Comparison of ENCODE assay signal across 12 cellular contexts in the genomic region with DNA sequence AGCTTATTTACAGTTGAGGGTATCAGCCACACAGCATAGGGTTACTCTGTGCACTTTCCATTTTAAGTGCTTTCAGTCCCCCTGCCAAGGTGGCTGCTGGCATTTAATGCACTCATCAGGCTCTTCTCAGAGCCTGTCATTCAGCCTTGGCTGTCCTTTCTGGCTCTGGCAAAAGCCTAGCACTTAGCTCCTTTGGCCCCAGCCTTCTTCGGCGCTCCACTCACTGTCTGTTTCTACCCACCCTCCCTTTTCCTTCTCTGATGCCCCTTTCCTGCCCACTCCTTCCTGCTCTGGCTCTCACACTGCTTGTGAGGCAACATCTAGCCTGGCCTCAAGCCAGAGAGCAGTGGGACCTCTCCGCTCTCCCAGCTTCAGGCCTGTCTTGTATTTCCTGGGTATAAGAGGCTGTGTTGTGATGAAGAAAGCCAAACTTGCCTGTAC.
DNase-seq lines count a peak whose midpoint lies in the region; ATAC-seq, FAIRE-seq and TF ChIP-seq lines count a peak whose summit lies in the region.
"Had no signal": no experiment of that assay in that cellular context is flagged by ENCODE, and none has a peak within 500 bp of the region (broad histone marks: within the 10 kb centered on the region; RNA-seq: fewer than 3 reads in every experiment).

No MANE protein-coding gene starts in this region.

- no peak for ATAC-seq in HG03457 (IDR thresholded peaks at IDR 0.05; ENCODE audit: unreplicated experiment)
- ATAC-seq: mucosa of descending colon had no signal

- TF ChIP-seq CTCF in chondrocyte (IDR thresholded peaks at IDR 0.05): no peak

- H3K4me3 Mint-ChIP-seq in chondrocyte (ENCODE audit: unreplicated experiment): no peak overlapping the region
- H3K4me3 Mint-ChIP-seq in activated naive CD4-positive, alpha-beta T cell treated with anti-CD3 and anti-CD28 coated beads, Interleukin-2, amount 10 ng/mL, durations not matched to agents 7 days and 5 days: no peak overlapping the region
- H3K4me3 Mint-ChIP-seq: CD4-positive, CD25-positive, alpha-beta regulatory T cell had no signal

- DNase-seq in AML-193 (lab: John Stamatoyannopoulos, UW) (peak; percentile 88 to 92), NCI-H2029 treated with DMSO at 0.1 percent for 48 hours (lab: John Stamatoyannopoulos, UW) (peak; percentile 87), chondrocyte (ENCODE audit: low spot score) (no peak), mucosa of gallbladder (ENCODE audit: low spot score) (peak; percentile 46), H54 (ENCODE audit: insufficient read length, low spot score) (no peak), NCI-H526 (lab: John Stamatoyannopoulos, UW) (no peak)
- no peak for DNase-seq in activated naive CD4-positive, alpha-beta T cell treated with anti-CD3 and anti-CD28 coated beads, Interleukin-2, amount 10 ng/mL, durations not matched to agents 7 days and 5 days
- DNase-seq: activated effector memory CD4-positive, alpha-beta T cell treated with anti-CD3 and anti-CD28 coated beads, Interleukin-2, amount 50 U/mL, for 16 hours; CD4-positive, CD25-positive, alpha-beta regulatory T cell; erythroblast; mucosa of descending colon had no signal

- CTCF ChIA-PET in activated naive CD4-positive, alpha-beta T cell treated with anti-CD3 and anti-CD28 coated beads, Interleukin-2, amount 10 ng/mL, durations not matched to agents 7 days and 5 days (lab: Charles Lee): no interaction called here

- H3K27ac Mint-ChIP-seq in chondrocyte (ENCODE audit: unreplicated experiment): peak overlapping the region; percentile 79
- no peak overlapping the region for H3K27ac Mint-ChIP-seq in activated naive CD4-positive, alpha-beta T cell treated with anti-CD3 and anti-CD28 coated beads, Interleukin-2, amount 10 ng/mL, durations not matched to agents 7 days and 5 days
- H3K27ac Mint-ChIP-seq: CD4-positive, CD25-positive, alpha-beta regulatory T cell had no signal

- no peaks in the 10 kb centered on the region for H3K36me3 Mint-ChIP-seq in chondrocyte (ENCODE audit: low read depth)
- H3K36me3 Mint-ChIP-seq in activated naive CD4-positive, alpha-beta T cell treated with anti-CD3 and anti-CD28 coated beads, Interleukin-2, amount 10 ng/mL, durations not matched to agents 7 days and 5 days: no peaks in the 10 kb centered on the region
- H3K36me3 Mint-ChIP-seq: CD4-positive, CD25-positive, alpha-beta regulatory T cell had no signal

- H3K4me1 Mint-ChIP-seq in chondrocyte (ENCODE audit: low read depth): peaks cover 38% of the 10 kb centered on the region
- H3K4me1 Mint-ChIP-seq in activated naive CD4-positive, alpha-beta T cell treated with anti-CD3 and anti-CD28 coated beads, Interleukin-2, amount 10 ng/mL, durations not matched to agents 7 days and 5 days: no peaks in the 10 kb centered on the region
- H3K4me1 Mint-ChIP-seq: CD4-positive, CD25-positive, alpha-beta regulatory T cell had no signal

- no peaks in the 10 kb centered on the region for H3K27me3 Mint-ChIP-seq in chondrocyte (ENCODE audit: low read depth)
- H3K27me3 Mint-ChIP-seq in activated naive CD4-positive, alpha-beta T cell treated with anti-CD3 and anti-CD28 coated beads, Interleukin-2, amount 10 ng/mL, durations not matched to agents 7 days and 5 days: peaks cover 9% of the 10 kb centered on the region

- peaks cover 7% of the 10 kb centered on the region for H3K9me3 Mint-ChIP-seq in chondrocyte (ENCODE audit: low read depth)
- H3K9me3 Mint-ChIP-seq in activated naive CD4-positive, alpha-beta T cell treated with anti-CD3 and anti-CD28 coated beads, Interleukin-2, amount 10 ng/mL, durations not matched to agents 7 days and 5 days: no peaks in the 10 kb centered on the region
- H3K9me3 Mint-ChIP-seq: CD4-positive, CD25-positive, alpha-beta regulatory T cell had no signal

- FAIRE-seq in H54 (lab: Jason Lieb, UNC): no peak

- no peak for TF ChIP-seq POLR2A in H54 (IDR thresholded peaks at IDR 0.05; ENCODE audit: low read depth, low read length)

Comparison
In these comparisons a context has a peak if more than half of its experiments do, and no peak if none do; other contexts are left out.
1. DNase-seq: peak in AML-193 (2 of 2), NCI-H2029 treated with DMSO at 0.1 percent for 48 hours (single experiment) and mucosa of gallbladder (single experiment); none in chondrocyte (single experiment), activated naive CD4-positive, alpha-beta T cell treated with anti-CD3 and anti-CD28 coated beads, Interleukin-2, amount 10 ng/mL, durations not matched to agents 7 days and 5 days (single experiment), H54 (single experiment) and NCI-H526 (0 of 2).